ENCODE assay signal across 24 cellular contexts in the genomic region with DNA sequence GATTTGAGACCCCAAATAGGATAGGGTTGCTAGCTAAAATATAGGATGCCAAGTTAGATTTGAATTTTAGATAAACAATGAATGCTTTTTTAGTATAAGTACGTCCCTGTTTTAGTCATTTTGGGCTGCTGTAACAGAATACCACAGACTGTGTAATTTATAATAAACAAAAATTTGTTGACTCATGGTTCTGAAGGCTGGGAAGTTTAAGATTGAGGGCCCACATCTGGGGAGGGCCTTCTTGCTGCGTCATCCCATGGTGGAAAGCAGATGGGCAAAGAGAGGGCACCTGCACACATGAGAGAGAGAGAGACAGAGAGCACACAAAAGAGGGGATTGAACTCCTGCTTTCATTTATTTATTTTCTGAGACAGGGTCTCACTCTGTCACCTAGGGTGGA.
"Had no signal": no experiment of that assay in that cellular context is flagged by ENCODE, and none has a peak within 500 bp of the region (broad histone marks: within the 10 kb centered on the region; RNA-seq: fewer than 3 reads in every experiment).

No MANE protein-coding gene starts in this region.

- H3K4me3 Mint-ChIP-seq: activated T-cell treated with anti-CD3 and anti-CD28 coated beads, Interleukin-2, amount 50 U/mL, for 24 hours; activated T-helper 17 cell treated with anti-CD3 and anti-CD28 coated beads, Interleukin-2, amount 50 U/mL, for 72 hours; memory B cell; nephron; stimulated activated naive CD8-positive, alpha-beta T cell treated with anti-CD3 and anti-CD28 coated beads, Interleukin-15, Interleukin-2, amounts not matched to agents 100 ng/mL and 50 ng/mL, for 24 hours; WTC11 had no signal

- H3K27me3 Mint-ChIP-seq: activated T-cell treated with anti-CD3 and anti-CD28 coated beads, Interleukin-2, amount 50 U/mL, for 24 hours; activated T-helper 17 cell treated with anti-CD3 and anti-CD28 coated beads, Interleukin-2, amount 50 U/mL, for 72 hours; stimulated activated naive CD8-positive, alpha-beta T cell treated with anti-CD3 and anti-CD28 coated beads, Interleukin-15, Interleukin-2, amounts not matched to agents 100 ng/mL and 50 ng/mL, for 24 hours had no signal

- H3K27ac ChIP-seq: adrenal gland, ascending aorta, brain microvascular endothelial cell, gastrocnemius medialis, heart left ventricle, right lobe of liver, skin epidermis, thyroid gland, upper lobe of right lung had no signal

- H3K4me3 ChIP-seq: adrenal gland, ascending aorta, gastrocnemius medialis, heart left ventricle, right lobe of liver, skin epidermis, thyroid gland, upper lobe of right lung had no signal

- H3K27ac Mint-ChIP-seq: activated naive CD4-positive, alpha-beta T cell treated with anti-CD3 and anti-CD28 coated beads, Interleukin-2, amount 50 U/mL, for 72 hours; activated T-cell treated with anti-CD3 and anti-CD28 coated beads, Interleukin-2, amount 50 U/mL, for 24 hours; activated T-helper 17 cell treated with anti-CD3 and anti-CD28 coated beads, Interleukin-2, amount 50 U/mL, for 72 hours; memory B cell; nephron; stimulated activated naive CD8-positive, alpha-beta T cell treated with anti-CD3 and anti-CD28 coated beads, Interleukin-15, Interleukin-2, amounts not matched to agents 100 ng/mL and 50 ng/mL, for 24 hours; WTC11 had no signal

- H3K36me3 ChIP-seq: adrenal gland, ascending aorta, brain microvascular endothelial cell, gastrocnemius medialis, heart left ventricle, right lobe of liver, thyroid gland, upper lobe of right lung had no signal

- H3K4me1 ChIP-seq: adrenal gland, ascending aorta, gastrocnemius medialis, right lobe of liver, upper lobe of right lung had no signal

- ATAC-seq: activated naive CD4-positive, alpha-beta T cell treated with anti-CD3 and anti-CD28 coated beads, Interleukin-2, amount 50 U/mL, for 72 hours; activated T-helper 17 cell treated with anti-CD3 and anti-CD28 coated beads, Interleukin-2, amount 50 U/mL, for 72 hours; gastrocnemius medialis; heart left ventricle; left cardiac atrium; right lobe of liver; upper lobe of right lung; WTC11 had no signal

- H3K27me3 ChIP-seq: adrenal gland, ascending aorta, brain microvascular endothelial cell, gastrocnemius medialis, heart left ventricle, right lobe of liver, thyroid gland, upper lobe of right lung had no signal

- H3K36me3 Mint-ChIP-seq: activated naive CD4-positive, alpha-beta T cell treated with anti-CD3 and anti-CD28 coated beads, Interleukin-2, amount 50 U/mL, for 72 hours; memory B cell; WTC11 had no signal

- DNase-seq: activated T-cell treated with anti-CD3 and anti-CD28 coated beads, Interleukin-2, amount 50 U/mL, for 24 hours; adrenal gland; brain microvascular endothelial cell; caudate nucleus; dermis blood vessel endothelial cell; effector memory CD4-positive, alpha-beta T cell; gastrocnemius medialis; heart left ventricle; islet precursor cell; left cardiac atrium; right lobe of liver; stimulated activated CD4-positive, alpha-beta T cell treated with anti-CD3 and anti-CD28 coated beads, Interleukin-1b, Interleukin-23, amount 100 ng/mL, for 48 hours; substantia nigra; T-helper 9 cell; thyroid gland; upper lobe of right lung had no signal

- H3K9me3 ChIP-seq: adrenal gland, ascending aorta, gastrocnemius medialis, heart left ventricle, right lobe of liver, thyroid gland, upper lobe of right lung had no signal

- H3K4me1 Mint-ChIP-seq: activated T-helper 17 cell treated with anti-CD3 and anti-CD28 coated beads, Interleukin-2, amount 50 U/mL, for 72 hours; memory B cell had no signal

- H3K9me3 Mint-ChIP-seq: activated naive CD4-positive, alpha-beta T cell treated with anti-CD3 and anti-CD28 coated beads, Interleukin-2, amount 50 U/mL, for 72 hours; activated T-cell treated with anti-CD3 and anti-CD28 coated beads, Interleukin-2, amount 50 U/mL, for 24 hours; activated T-helper 17 cell treated with anti-CD3 and anti-CD28 coated beads, Interleukin-2, amount 50 U/mL, for 72 hours; memory B cell; nephron; stimulated activated naive CD8-positive, alpha-beta T cell treated with anti-CD3 and anti-CD28 coated beads, Interleukin-15, Interleukin-2, amounts not matched to agents 100 ng/mL and 50 ng/mL, for 24 hours had no signal
